Comparison of ENCODE assay signal across 2 cellular contexts in genomic region chr7:121313793-121314676, GRCh38.
TF ChIP-seq lines count a peak whose summit lies in the region.

No MANE protein-coding gene starts in this region.

TF ChIP-seq in HEK293, 187 proteins besides CTCF, POLR2A, EP300 and RAD21 (continued from another document and continues in another):
- TF ChIP-seq SETDB1 (IDR thresholded peaks at IDR 0.05; ENCODE audit: insufficient read length, low read length): no peak
- TF ChIP-seq, protein P1, sequence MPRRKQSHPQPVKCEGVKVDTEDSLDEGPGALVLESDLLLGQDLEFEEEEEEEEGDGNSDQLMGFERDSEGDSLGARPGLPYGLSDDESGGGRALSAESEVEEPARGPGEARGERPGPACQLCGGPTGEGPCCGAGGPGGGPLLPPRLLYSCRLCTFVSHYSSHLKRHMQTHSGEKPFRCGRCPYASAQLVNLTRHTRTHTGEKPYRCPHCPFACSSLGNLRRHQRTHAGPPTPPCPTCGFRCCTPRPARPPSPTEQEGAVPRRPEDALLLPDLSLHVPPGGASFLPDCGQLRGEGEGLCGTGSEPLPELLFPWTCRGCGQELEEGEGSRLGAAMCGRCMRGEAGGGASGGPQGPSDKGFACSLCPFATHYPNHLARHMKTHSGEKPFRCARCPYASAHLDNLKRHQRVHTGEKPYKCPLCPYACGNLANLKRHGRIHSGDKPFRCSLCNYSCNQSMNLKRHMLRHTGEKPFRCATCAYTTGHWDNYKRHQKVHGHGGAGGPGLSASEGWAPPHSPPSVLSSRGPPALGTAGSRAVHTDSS (tag by site-specific recombination; IDR thresholded peaks at IDR 0.05): no peak; the same call in 1 of the 2 replicates
- peak; percentile 82 for TF ChIP-seq ZBTB17 (tag by site-specific recombination; IDR thresholded peaks at IDR 0.05)
- peak; percentile 99 for TF ChIP-seq SP7 (tag by site-specific recombination; IDR thresholded peaks at IDR 0.05)
- peak; percentile 96 for TF ChIP-seq ZNF18 (tag by site-specific recombination; IDR thresholded peaks at IDR 0.05)
- TF ChIP-seq ZNF114 (tag by site-specific recombination; IDR thresholded peaks at IDR 0.05): no peak
- TF ChIP-seq RBAK (tag by site-specific recombination; IDR thresholded peaks at IDR 0.05): no peak
- no peak for TF ChIP-seq ZNF362 (tag by site-specific recombination; IDR thresholded peaks at IDR 0.05)
- no peak for TF ChIP-seq ZBTB48 (tag by site-specific recombination; IDR thresholded peaks at IDR 0.05)
- no peak for TF ChIP-seq ZNF654 (tag by site-specific recombination; IDR thresholded peaks at IDR 0.05; ENCODE audit: low read depth)
- no peak for TF ChIP-seq ZSCAN18 (tag by site-specific recombination; IDR thresholded peaks at IDR 0.05)
- TF ChIP-seq, protein P2, sequence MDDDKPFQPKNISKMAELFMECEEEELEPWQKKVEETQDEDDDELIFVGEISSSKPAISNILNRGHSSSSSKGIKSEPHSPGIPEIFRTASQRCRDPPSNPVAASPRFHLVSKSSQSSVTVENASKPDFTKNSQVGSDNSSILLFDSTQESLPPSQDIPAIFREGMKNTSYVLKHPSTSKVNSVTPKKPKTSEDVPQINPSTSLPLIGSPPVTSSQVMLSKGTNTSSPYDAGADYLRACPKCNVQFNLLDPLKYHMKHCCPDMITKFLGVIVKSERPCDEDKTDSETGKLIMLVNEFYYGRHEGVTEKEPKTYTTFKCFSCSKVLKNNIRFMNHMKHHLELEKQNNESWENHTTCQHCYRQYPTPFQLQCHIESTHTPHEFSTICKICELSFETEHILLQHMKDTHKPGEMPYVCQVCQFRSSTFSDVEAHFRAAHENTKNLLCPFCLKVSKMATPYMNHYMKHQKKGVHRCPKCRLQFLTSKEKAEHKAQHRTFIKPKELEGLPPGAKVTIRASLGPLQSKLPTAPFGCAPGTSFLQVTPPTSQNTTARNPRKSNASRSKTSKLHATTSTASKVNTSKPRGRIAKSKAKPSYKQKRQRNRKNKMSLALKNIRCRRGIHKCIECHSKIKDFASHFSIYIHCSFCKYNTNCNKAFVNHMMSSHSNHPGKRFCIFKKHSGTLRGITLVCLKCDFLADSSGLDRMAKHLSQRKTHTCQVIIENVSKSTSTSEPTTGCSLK (tag by site-specific recombination; IDR thresholded peaks at IDR 0.05): no peak
- no peak for TF ChIP-seq ZNF132 (tag by site-specific recombination; IDR thresholded peaks at IDR 0.05; ENCODE audit: borderline replicate concordance)
- TF ChIP-seq ZNF2 (tag by site-specific recombination; IDR thresholded peaks at IDR 0.05): peak; percentile 79
- 0 out of 2 replicates have a peak, but pooled peaks have one; percentile 30 for TF ChIP-seq ZNF335 (tag by site-specific recombination; conservative IDR thresholded peaks at IDR 0.05)
- TF ChIP-seq ZNF184 (tag by site-specific recombination; IDR thresholded peaks at IDR 0.05): peak; percentile 46
- TF ChIP-seq ZNF777 (tag by site-specific recombination; IDR thresholded peaks at IDR 0.05; ENCODE audit: borderline replicate concordance): no peak
- TF ChIP-seq ZNF529 (tag by site-specific recombination; IDR thresholded peaks at IDR 0.05; ENCODE audit: insufficient replicate concordance): no peak
- peak; percentile 81 for TF ChIP-seq ZNF629 (tag by site-specific recombination; IDR thresholded peaks at IDR 0.05)
- TF ChIP-seq OVOL3 (tag by site-specific recombination; IDR thresholded peaks at IDR 0.05): peak; percentile 95
- peak; percentile 84 for TF ChIP-seq SCRT1 (tag by site-specific recombination; IDR thresholded peaks at IDR 0.05; ENCODE audit: borderline replicate concordance)
- TF ChIP-seq ZNF274 (IDR thresholded peaks at IDR 0.05; ENCODE audit: low read length): no peak
- no peak for TF ChIP-seq ZNF274 (tag by site-specific recombination; IDR thresholded peaks at IDR 0.05; ENCODE audit: borderline replicate concordance)

TF ChIP-seq in GM12878, 131 proteins besides CTCF, POLR2A, EP300 and RAD21 (continued from another document and continues in another):
- TF ChIP-seq HDAC6 (IDR thresholded peaks at IDR 0.05; ENCODE audit: unreplicated experiment): no peak
- TF ChIP-seq PML (IDR thresholded peaks at IDR 0.05; ENCODE audit: low read length): no peak
- TF ChIP-seq ATF7 (IDR thresholded peaks at IDR 0.05; ENCODE audit: low read depth): peak; percentile 86
- TF ChIP-seq CEBPZ (IDR thresholded peaks at IDR 0.05; ENCODE audit: low read depth, low read length): no peak
- 0 out of 2 replicates have a peak, but pooled peaks have one; percentile 48 for TF ChIP-seq NBN (IDR thresholded peaks at IDR 0.05)
- no peak for TF ChIP-seq RCOR1 (conservative IDR thresholded peaks at IDR 0.05; ENCODE audit: low read depth, low read length)
- TF ChIP-seq NR2C2 (IDR thresholded peaks at IDR 0.05; ENCODE audit: borderline replicate concordance, control insufficient read depth, insufficient read length, low read depth): no peak
- TF ChIP-seq TARDBP (IDR thresholded peaks at IDR 0.05; ENCODE audit: borderline replicate concordance): no peak
- TF ChIP-seq NFYA (IDR thresholded peaks at IDR 0.05; ENCODE audit: borderline replicate concordance, low read depth, low read length): no peak
- no peak for TF ChIP-seq ZBED1 (IDR thresholded peaks at IDR 0.05; ENCODE audit: borderline replicate concordance)
- TF ChIP-seq KDM1A (IDR thresholded peaks at IDR 0.05; ENCODE audit: borderline replicate concordance): no peak
- TF ChIP-seq ZBTB11 (CRISPR knock-in tag; IDR thresholded peaks at IDR 0.05): no peak
- TF ChIP-seq ZNF217 (IDR thresholded peaks at IDR 0.05): no peak
- TF ChIP-seq SREBF1 (IDR thresholded peaks at IDR 0.05; ENCODE audit: low read length): no peak
- TF ChIP-seq PAX8 (IDR thresholded peaks at IDR 0.05): no peak
- TF ChIP-seq SMC3 (IDR thresholded peaks at IDR 0.05; ENCODE audit: borderline replicate concordance, low read length): peak; percentile 14; the same call in 1 of the 2 replicates
- peak; percentile 21; the same call in 1 of the 2 replicates for TF ChIP-seq BACH1 (IDR thresholded peaks at IDR 0.05; ENCODE audit: borderline replicate concordance)
- TF ChIP-seq CREB1 (IDR thresholded peaks at IDR 0.05; ENCODE audit: low read depth): no peak
- peak; percentile 37 to 51 for TF ChIP-seq IKZF2 (IDR thresholded peaks at IDR 0.05)
- no peak for TF ChIP-seq SUZ12 (IDR thresholded peaks at IDR 0.05; ENCODE audit: unreplicated experiment)
- no peak for TF ChIP-seq TAF1 (IDR thresholded peaks at IDR 0.05; ENCODE audit: borderline replicate concordance, low read depth, low read length)
- TF ChIP-seq, protein P3, sequence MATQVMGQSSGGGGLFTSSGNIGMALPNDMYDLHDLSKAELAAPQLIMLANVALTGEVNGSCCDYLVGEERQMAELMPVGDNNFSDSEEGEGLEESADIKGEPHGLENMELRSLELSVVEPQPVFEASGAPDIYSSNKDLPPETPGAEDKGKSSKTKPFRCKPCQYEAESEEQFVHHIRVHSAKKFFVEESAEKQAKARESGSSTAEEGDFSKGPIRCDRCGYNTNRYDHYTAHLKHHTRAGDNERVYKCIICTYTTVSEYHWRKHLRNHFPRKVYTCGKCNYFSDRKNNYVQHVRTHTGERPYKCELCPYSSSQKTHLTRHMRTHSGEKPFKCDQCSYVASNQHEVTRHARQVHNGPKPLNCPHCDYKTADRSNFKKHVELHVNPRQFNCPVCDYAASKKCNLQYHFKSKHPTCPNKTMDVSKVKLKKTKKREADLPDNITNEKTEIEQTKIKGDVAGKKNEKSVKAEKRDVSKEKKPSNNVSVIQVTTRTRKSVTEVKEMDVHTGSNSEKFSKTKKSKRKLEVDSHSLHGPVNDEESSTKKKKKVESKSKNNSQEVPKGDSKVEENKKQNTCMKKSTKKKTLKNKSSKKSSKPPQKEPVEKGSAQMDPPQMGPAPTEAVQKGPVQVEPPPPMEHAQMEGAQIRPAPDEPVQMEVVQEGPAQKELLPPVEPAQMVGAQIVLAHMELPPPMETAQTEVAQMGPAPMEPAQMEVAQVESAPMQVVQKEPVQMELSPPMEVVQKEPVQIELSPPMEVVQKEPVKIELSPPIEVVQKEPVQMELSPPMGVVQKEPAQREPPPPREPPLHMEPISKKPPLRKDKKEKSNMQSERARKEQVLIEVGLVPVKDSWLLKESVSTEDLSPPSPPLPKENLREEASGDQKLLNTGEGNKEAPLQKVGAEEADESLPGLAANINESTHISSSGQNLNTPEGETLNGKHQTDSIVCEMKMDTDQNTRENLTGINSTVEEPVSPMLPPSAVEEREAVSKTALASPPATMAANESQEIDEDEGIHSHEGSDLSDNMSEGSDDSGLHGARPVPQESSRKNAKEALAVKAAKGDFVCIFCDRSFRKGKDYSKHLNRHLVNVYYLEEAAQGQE (IDR thresholded peaks at IDR 0.05; ENCODE audit: low read depth, low read length): no peak
- no peak for TF ChIP-seq ATF3 (IDR thresholded peaks at IDR 0.05; ENCODE audit: borderline replicate concordance, extremely low read depth, low read depth, low read length)
- no peak for TF ChIP-seq TCF7 (IDR thresholded peaks at IDR 0.05; ENCODE audit: borderline replicate concordance)
- no peak for TF ChIP-seq MYB (IDR thresholded peaks at IDR 0.05; ENCODE audit: borderline replicate concordance, low read depth, low read length)
- TF ChIP-seq ZNF274 (IDR thresholded peaks at IDR 0.05; ENCODE audit: insufficient read depth, insufficient read length): no peak
- TF ChIP-seq SIN3A (IDR thresholded peaks at IDR 0.05; ENCODE audit: low read depth, low read length): no peak
- TF ChIP-seq BHLHE40 (IDR thresholded peaks at IDR 0.05; ENCODE audit: borderline replicate concordance in 1 of 2, low read depth in 2 of 2, low read length in 1 of 2): peak in 1 of 2 experiments; percentile 23; a peak in 3 of 4 replicates
- TF ChIP-seq IRF3 (IDR thresholded peaks at IDR 0.05): no peak
- TF ChIP-seq MEF2B (IDR thresholded peaks at IDR 0.05; ENCODE audit: partially characterized antibody, poor library complexity, severe bottlenecking): peak; percentile 80
- TF ChIP-seq SPI1 (IDR thresholded peaks at IDR 0.05; ENCODE audit: borderline replicate concordance, insufficient read depth, low read depth, low read length): no peak
- no peak for TF ChIP-seq YY1 (IDR thresholded peaks at IDR 0.05; ENCODE audit: low read depth, low read length)
- no peak for TF ChIP-seq SRF (IDR thresholded peaks at IDR 0.05; ENCODE audit: low read depth in 2 of 2, low read length in 2 of 2)
- no peak for TF ChIP-seq HCFC1 (IDR thresholded peaks at IDR 0.05; ENCODE audit: low read length)
- TF ChIP-seq ESRRA (IDR thresholded peaks at IDR 0.05; ENCODE audit: low read length): no peak
- no peak for TF ChIP-seq LARP7 (IDR thresholded peaks at IDR 0.05)
- no peak for TF ChIP-seq POLR2AphosphoS5 (IDR thresholded peaks at IDR 0.05; ENCODE audit: low read length)
- TF ChIP-seq SP1 (IDR thresholded peaks at IDR 0.05; ENCODE audit: low read depth, low read length): no peak
